In the genomic region with DNA sequence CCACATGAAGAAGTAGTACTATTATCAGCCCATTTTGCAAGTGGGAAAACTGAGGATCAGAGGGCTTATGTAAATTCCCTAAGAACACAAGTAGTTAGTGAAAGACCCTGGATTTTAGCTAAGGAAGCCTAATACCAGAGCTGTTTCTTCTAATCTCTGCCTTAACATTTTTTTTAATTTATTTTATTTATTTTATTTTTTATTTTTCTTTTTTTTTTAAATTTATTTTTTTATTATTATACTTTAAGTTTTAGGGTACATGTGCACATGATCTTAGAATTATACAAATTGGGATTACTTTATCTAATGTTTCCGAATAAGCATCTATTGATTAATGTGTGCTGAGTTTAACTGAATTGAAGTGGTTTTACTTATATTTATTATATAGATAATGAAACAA, we compare ENCODE assay signal across 18 cellular contexts.
DNase-seq lines count a peak whose midpoint lies in the region; ATAC-seq, FAIRE-seq and TF ChIP-seq lines count a peak whose summit lies in the region.
"Had no signal": no experiment of that assay in that cellular context is flagged by ENCODE, and none has a peak within 500 bp of the region (broad histone marks: within the 10 kb centered on the region; RNA-seq: fewer than 3 reads in every experiment).

No MANE protein-coding gene starts in this region.

- CTCF ChIA-PET in HEK293T (lab: Yijun Ruan, JAX), result no interaction called here

- TF ChIP-seq CTCF in RWPE2 (IDR thresholded peaks at IDR 0.05; ENCODE audit: poor library complexity, severe bottlenecking) (no peak), endodermal cell (conservative IDR thresholded peaks at IDR 0.05) (no peak), kidney (IDR thresholded peaks at IDR 0.05; ENCODE audit: borderline replicate concordance, extremely low read depth, insufficient read depth) (no peak)

- no peak overlapping the region for H3K4me3 Mint-ChIP-seq in endodermal cell
- H3K4me3 Mint-ChIP-seq: CD4-positive, alpha-beta T cell; IgD-negative memory B cell had no signal

- H3K27ac ChIP-seq in RWPE2 (ENCODE audit: poor library complexity, severe bottlenecking), result peak overlapping the region; percentile 57
- H3K27ac ChIP-seq in endodermal cell (ENCODE audit: low read depth, low read length), result no peak overlapping the region
- no peak overlapping the region for H3K27ac ChIP-seq in kidney (ENCODE audit: low read depth in 2 of 2, low read length in 2 of 2)
- H3K27ac ChIP-seq: A549, C4-2B had no signal

- H3K9me3 Mint-ChIP-seq in endodermal cell, result peaks cover 45% of the 10 kb centered on the region

- H3K4me1 ChIP-seq in RWPE2 (ENCODE audit: insufficient read depth, poor library complexity, severe bottlenecking), result no peaks in the 10 kb centered on the region
- H3K4me1 ChIP-seq in endodermal cell (ENCODE audit: control insufficient read depth, insufficient read depth, low read length), result peaks cover 8% of the 10 kb centered on the region
- H3K4me1 ChIP-seq in kidney (ENCODE audit: control insufficient read depth in 1 of 2, insufficient read depth in 1 of 2, low read depth in 1 of 2, low read length in 2 of 2), result no peaks in the 10 kb centered on the region
- H3K4me1 ChIP-seq: A549, Caco-2 had no signal

- no peak overlapping the region for H3K4me3 ChIP-seq in RWPE2 (ENCODE audit: severe bottlenecking)
- peak overlapping the region; percentile 55 for H3K4me3 ChIP-seq in endodermal cell (ENCODE audit: low read length)
- no peak overlapping the region for H3K4me3 ChIP-seq in kidney (ENCODE audit: low read length in 2 of 2)
- H3K4me3 ChIP-seq: A549 had no signal

- peaks cover 2% of the 10 kb centered on the region for H3K36me3 Mint-ChIP-seq in endodermal cell (ENCODE audit: low read depth)

- peak; percentile 53 for FAIRE-seq in kidney (lab: Jason Lieb, UNC)
- FAIRE-seq: A549, HepG2 had no signal

- POLR2A ChIA-PET in HEK293T (lab: Yijun Ruan, JAX), result no interaction called here

- H3K4me1 Mint-ChIP-seq in endodermal cell, result peaks cover 8% of the 10 kb centered on the region
- H3K4me1 Mint-ChIP-seq: IgD-negative memory B cell had no signal

- H3K9ac ChIP-seq in endodermal cell (ENCODE audit: extremely low read depth, low read length, poor library complexity, severe bottlenecking) (no peak overlapping the region), kidney (ENCODE audit: low read length in 2 of 2) (no peak overlapping the region)

- TF ChIP-seq POLR2A in GM18505 (IDR thresholded peaks at IDR 0.05; ENCODE audit: borderline replicate concordance, extremely low read depth, insufficient read depth, insufficient read length), result no peak

- H3K27ac Mint-ChIP-seq in endodermal cell, result no peak overlapping the region
- H3K27ac Mint-ChIP-seq: CD4-positive, alpha-beta T cell; IgD-negative memory B cell had no signal

- no peaks in the 10 kb centered on the region for H3K27me3 Mint-ChIP-seq in endodermal cell (ENCODE audit: insufficient read depth)
- H3K27me3 Mint-ChIP-seq: CD4-positive, alpha-beta T cell; IgD-negative memory B cell had no signal

- DNase-seq in RWPE2 (ENCODE audit: low spot score) (no peak), endodermal cell (no peak), kidney (no peak), HEK293T (ENCODE audit: extremely low spot score) (no peak)
- DNase-seq: AML-193; Caco-2; CD4-positive, alpha-beta T cell; GF-D8; GOT3; H7; KBM-7 had no signal

- intact Hi-C loops in kidney (cut with DNase I), result no loop called here

- ATAC-seq in RWPE2 (ENCODE audit: low read depth) (no peak), GM18505 (IDR thresholded peaks at IDR 0.05; ENCODE audit: unreplicated experiment) (no peak), GM18511 (IDR thresholded peaks at IDR 0.05; ENCODE audit: unreplicated experiment) (no peak)
- ATAC-seq: A549, HCT116, HepG2 had no signal

- H3K27me3 ChIP-seq in RWPE2 (ENCODE audit: insufficient read depth, poor library complexity, severe bottlenecking), result no peaks in the 10 kb centered on the region
- no peaks in the 10 kb centered on the region for H3K27me3 ChIP-seq in endodermal cell (ENCODE audit: control insufficient read depth, insufficient read depth, low read length, poor library complexity, severe bottlenecking)

- WGBS in endodermal cell (ENCODE audit: insufficient coverage in 1 of 2, insufficient read length in 1 of 2), 2 experiments, result 80% methylated on average over 1 of the region's 1 CpG; no CpG with 5 or more reads in 1 of the 2 experiments

- H3K36me3 ChIP-seq in RWPE2 (ENCODE audit: low read depth), result no peaks in the 10 kb centered on the region
- H3K36me3 ChIP-seq in endodermal cell (ENCODE audit: control insufficient read depth, insufficient read depth, low read length), result no peaks in the 10 kb centered on the region
- no peaks in the 10 kb centered on the region for H3K36me3 ChIP-seq in kidney (ENCODE audit: control insufficient read depth in 1 of 2, insufficient read depth in 2 of 2, low read length in 2 of 2)

- H3K9me3 ChIP-seq in RWPE2 (ENCODE audit: severe bottlenecking) (no peaks in the 10 kb centered on the region), endodermal cell (ENCODE audit: control insufficient read depth, low read length) (peaks cover 39% of the 10 kb centered on the region), kidney (ENCODE audit: control insufficient read depth in 1 of 2, low read length in 2 of 2) (peaks cover 3 to 23% of the 10 kb centered on the region in 2 donors)

TF ChIP-seq in HEK293T, 16 proteins besides CTCF, POLR2A, EP300 and RAD21:
- TF ChIP-seq ZNF384 (IDR thresholded peaks at IDR 0.05) (no peak), TARDBP (IDR thresholded peaks at IDR 0.05) (no peak), FOXA1 (IDR thresholded peaks at IDR 0.05) (no peak), SUZ12 (IDR thresholded peaks at IDR 0.05) (no peak), FOXK2 (IDR thresholded peaks at IDR 0.05) (no peak), ARNT (IDR thresholded peaks at IDR 0.05) (no peak), FOXM1 (IDR thresholded peaks at IDR 0.05; ENCODE audit: borderline replicate concordance) (no peak), L3MBTL2 (conservative IDR thresholded peaks at IDR 0.05) (no peak), CTBP1 (IDR thresholded peaks at IDR 0.05; ENCODE audit: borderline replicate concordance) (no peak), NFRKB (IDR thresholded peaks at IDR 0.05) (no peak), BHLHE40 (IDR thresholded peaks at IDR 0.05; ENCODE audit: borderline replicate concordance) (no peak), SP1 (IDR thresholded peaks at IDR 0.05) (no peak), HDGF (IDR thresholded peaks at IDR 0.05; ENCODE audit: borderline replicate concordance) (no peak), ELF4 (IDR thresholded peaks at IDR 0.05) (no peak), LEF1 (IDR thresholded peaks at IDR 0.05; ENCODE audit: borderline replicate concordance) (no peak)
- TF ChIP-seq, protein P1, sequence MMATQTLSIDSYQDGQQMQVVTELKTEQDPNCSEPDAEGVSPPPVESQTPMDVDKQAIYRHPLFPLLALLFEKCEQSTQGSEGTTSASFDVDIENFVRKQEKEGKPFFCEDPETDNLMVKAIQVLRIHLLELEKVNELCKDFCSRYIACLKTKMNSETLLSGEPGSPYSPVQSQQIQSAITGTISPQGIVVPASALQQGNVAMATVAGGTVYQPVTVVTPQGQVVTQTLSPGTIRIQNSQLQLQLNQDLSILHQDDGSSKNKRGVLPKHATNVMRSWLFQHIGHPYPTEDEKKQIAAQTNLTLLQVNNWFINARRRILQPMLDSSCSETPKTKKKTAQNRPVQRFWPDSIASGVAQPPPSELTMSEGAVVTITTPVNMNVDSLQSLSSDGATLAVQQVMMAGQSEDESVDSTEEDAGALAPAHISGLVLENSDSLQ (IDR thresholded peaks at IDR 0.05), result no peak
